15 cellular contexts compared by ENCODE assay signal in the genomic region with DNA sequence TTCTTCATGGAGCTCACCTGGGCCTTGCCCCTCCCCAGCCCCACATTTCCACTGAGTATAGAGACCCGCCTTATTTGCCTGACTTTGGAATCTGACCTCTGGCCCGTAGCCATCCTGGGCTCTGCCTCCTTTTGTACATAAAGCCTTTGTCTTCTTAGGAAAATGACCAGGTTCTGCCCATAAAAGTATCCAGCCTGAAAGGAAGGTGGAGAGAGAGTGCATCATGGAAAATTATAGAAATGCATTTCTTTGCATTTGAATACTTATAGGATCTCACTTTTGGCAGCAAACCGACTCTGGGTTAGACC. TPM values are rescaled to one million over a fixed set of nuclear protein-coding genes. Genes with fewer than 3 reads are reported as not detected.
DNase-seq lines count a peak whose midpoint lies in the region; ATAC-seq, FAIRE-seq and TF ChIP-seq lines count a peak whose summit lies in the region.
"Had no signal": no experiment of that assay in that cellular context is flagged by ENCODE, and none has a peak within 500 bp of the region (broad histone marks: within the 10 kb centered on the region; RNA-seq: fewer than 3 reads in every experiment).

No MANE protein-coding gene starts in this region.

- H3K9me1 ChIP-seq in endothelial cell of umbilical vein (replicated peaks; ENCODE audit: control insufficient read depth, extremely low read depth, insufficient read depth, low read length), result no peaks in the 10 kb centered on the region

- POLR2A ChIA-PET in endothelial cell of umbilical vein (lab: Charles Lee), result no interaction called here

- H3K27me3 Mint-ChIP-seq in CD14-positive monocyte (ENCODE audit: low read depth in 3 of 3), result peaks cover 0 to 4% (median 3%) of the 10 kb centered on the region in 3 donors

- no peaks in the 10 kb centered on the region for H4K20me1 ChIP-seq in endothelial cell of umbilical vein (replicated peaks; ENCODE audit: control insufficient read depth, extremely low read depth, insufficient read depth, low read length)

- H3K4me3 ChIP-seq in endothelial cell of umbilical vein (replicated peaks in 1 of 3; ENCODE audit: insufficient read depth in 1 of 3, low read depth in 1 of 3, low read length in 3 of 3), result no peak overlapping the region
- no peak overlapping the region for H3K4me3 ChIP-seq in pancreas
- no peak overlapping the region for H3K4me3 ChIP-seq in esophagus muscularis mucosa

- H3K4me1 ChIP-seq in endothelial cell of umbilical vein (ENCODE audit: control insufficient read depth, extremely low read depth, insufficient read depth, low read length), result no peaks in the 10 kb centered on the region
- H3K4me1 ChIP-seq in pancreas, result peaks cover 3 to 6% (median 4%) of the 10 kb centered on the region in 3 donors
- peaks cover 18 to 25% (median 20%) of the 10 kb centered on the region in 4 donors for H3K4me1 ChIP-seq in esophagus muscularis mucosa

- H3K27ac ChIP-seq in endothelial cell of umbilical vein (ENCODE audit: insufficient read depth, low read depth, low read length) (no peak overlapping the region), pancreas (no peak overlapping the region), esophagus muscularis mucosa (replicated peaks in 1 of 4) (no peak overlapping the region)

- H3K27ac Mint-ChIP-seq in CD14-positive monocyte, result peak overlapping the region in 5 of 7 donors; percentile 61 to 96 (median 89)

- no peaks in the 10 kb centered on the region for H3K79me2 ChIP-seq in endothelial cell of umbilical vein (ENCODE audit: control insufficient read depth, insufficient read depth, low read length)

- WGBS in pancreas, 2 donors, result 39 to 43% methylated on average over 3 of the region's 3 CpGs
- 95% methylated on average over 3 of the region's 3 CpGs for WGBS in esophagus muscularis mucosa

- H3K36me3 Mint-ChIP-seq in CD14-positive monocyte, result no peaks in the 10 kb centered on the region

- peaks cover 34% of the 10 kb centered on the region for H3K4me1 Mint-ChIP-seq in CD14-positive monocyte

- peak overlapping the region in 1 of 2 donors; percentile 21 for H3K4me3 Mint-ChIP-seq in CD14-positive monocyte

- no peak for TF ChIP-seq POLR2A in endothelial cell of umbilical vein (IDR thresholded peaks at IDR 0.05; ENCODE audit: low read depth, low read length)
- no peak for TF ChIP-seq POLR2A in esophagus muscularis mucosa (IDR thresholded peaks at IDR 0.05; ENCODE audit: low read depth)

- no peaks in the 10 kb centered on the region for H3K9me3 Mint-ChIP-seq in CD14-positive monocyte

- H3K9me3 ChIP-seq in endothelial cell of umbilical vein (replicated peaks; ENCODE audit: control insufficient read depth, insufficient read depth, low read length), result no peaks in the 10 kb centered on the region
- no peaks in the 10 kb centered on the region for H3K9me3 ChIP-seq in pancreas
- H3K9me3 ChIP-seq in esophagus muscularis mucosa, result no peaks in the 10 kb centered on the region

- H2AFZ ChIP-seq in endothelial cell of umbilical vein (ENCODE audit: low read depth, low read length), result no peak overlapping the region

- DNase-seq in CD14-positive monocyte (ENCODE audit: low spot score), result no peak
- DNase-seq in HT-29 (ENCODE audit: low spot score), result peak; percentile 68
- DNase-seq in endothelial cell of umbilical vein (ENCODE audit: low read depth, low spot score), result no peak
- DNase-seq in pancreas, result peak in 3 of 6 donors; percentile 45 to 59 (median 50)
- DNase-seq in HuH-7.5 (ENCODE audit: low spot score), result no peak
- DNase-seq in NCI-H524 (lab: John Stamatoyannopoulos, UW), result no peak
- DNase-seq in esophagus muscularis mucosa (ENCODE audit: extremely low spot score), result no peak
- DNase-seq: EL, HCEC 1CT, NCI-H1417 treated with DMSO at 0.1 percent for 48 hours, NCI-H2029 treated with DMSO at 0.1 percent for 48 hours, RPMI8226 had no signal

- dilution Hi-C loops in endothelial cell of umbilical vein (cut with MboI; ENCODE audit: extremely low pct_ligation_motif_present, low sequenced_read_pairs), result no loop called here

- H3K36me3 ChIP-seq in endothelial cell of umbilical vein (ENCODE audit: control insufficient read depth in 2 of 2, extremely low read depth in 1 of 2, insufficient read depth in 2 of 2, low read length in 2 of 2) (no peaks in the 10 kb centered on the region), pancreas (no peaks in the 10 kb centered on the region), esophagus muscularis mucosa (no peaks in the 10 kb centered on the region)

- BruUV-seq in endothelial cell of umbilical vein (replicated peaks; lab: Mats Ljungman, UMichigan), result no TSS peak

- TF ChIP-seq CTCF in CD14-positive monocyte (IDR thresholded peaks at IDR 0.05) (no peak), endothelial cell of umbilical vein (IDR thresholded peaks at IDR 0.05; ENCODE audit: extremely low read depth in 1 of 2, insufficient read depth in 1 of 2, low read depth in 1 of 2, low read length in 2 of 2) (no peak), pancreas (IDR thresholded peaks at IDR 0.05) (no peak), esophagus muscularis mucosa (IDR thresholded peaks at IDR 0.05) (no peak)

- no peak for TF ChIP-seq EP300 in esophagus muscularis mucosa (IDR thresholded peaks at IDR 0.05)

- intact Hi-C loops in CD14-positive monocyte (cut with micrococcal nuclease), result no loop called here
- intact Hi-C loops in endothelial cell of umbilical vein (cut with micrococcal nuclease), result no loop called here
- intact Hi-C loops in pancreas (cut with DNase I), result no loop called here
- intact Hi-C loops in esophagus muscularis mucosa (cut with DNase I), result no loop called here

- H3K4me2 ChIP-seq in endothelial cell of umbilical vein (ENCODE audit: insufficient read depth, low read length), result no peak overlapping the region

- CTCF ChIA-PET in endothelial cell of umbilical vein (lab: Charles Lee), result interaction anchor here (1.2 to 1.6 kb wide), 2 partner anchors 20 to 123 kb away, joined by 3 to 8 read pairs; no protein-coding TSS in a partner anchor

- H3K9ac ChIP-seq in endothelial cell of umbilical vein (replicated peaks; ENCODE audit: extremely low read depth, insufficient read depth, low read length), result no peak overlapping the region

- peak; percentile 18 for FAIRE-seq in endothelial cell of umbilical vein (lab: Jason Lieb, UNC)
- FAIRE-seq in pancreas (lab: Jason Lieb, UNC), result no peak
- FAIRE-seq: HTR-8/SVneo had no signal

- ATAC-seq in pancreas, result peak; percentile 41 to 82 (median 72)
- ATAC-seq in GM18861 (IDR thresholded peaks at IDR 0.05; ENCODE audit: unreplicated experiment), result no peak

- H3K27me3 ChIP-seq in endothelial cell of umbilical vein (ENCODE audit: control insufficient read depth in 2 of 2, insufficient read depth in 2 of 2, low read length in 2 of 2) (peaks cover under 1 to 7% of the 10 kb centered on the region in 2 experiments), pancreas (no peaks in the 10 kb centered on the region), esophagus muscularis mucosa (no peaks in the 10 kb centered on the region)

TF ChIP-seq in endothelial cell of umbilical vein, 7 proteins besides CTCF, POLR2A, EP300 and RAD21 (continues in another document):
- TF ChIP-seq MYC (IDR thresholded peaks at IDR 0.05; ENCODE audit: low read depth, low read length) (no peak), FOS (IDR thresholded peaks at IDR 0.05; ENCODE audit: borderline replicate concordance, insufficient read depth, low read length) (no peak), JUN (IDR thresholded peaks at IDR 0.05; ENCODE audit: borderline replicate concordance, insufficient read depth, insufficient read length, low read depth) (no peak)

RNA-seq across cellular contexts. Expression of a gene that starts 3.6 kb away (rescaled TPM):
- polyA plus RNA-seq in CD14-positive monocyte (not detected), endothelial cell of umbilical vein (not detected in 2 replicates), pancreas (under 1 TPM; 0.15 to 0.19 TPM)
- 0.05 TPM in 1 of 2 replicates, not detected in the other for total RNA-seq in HT-29 (2014; rRNA removed; shearing (Covaris generic))
- total RNA-seq in endothelial cell of umbilical vein (not detected in 2 replicates), pancreas (1 to 10 TPM in 1 of 6 donors, under 1 TPM in 4, not detected in 1; 0.04 to 1.8 (median 0.14) TPM), esophagus muscularis mucosa (not detected)
- not detected in 2 replicates for polyA plus RNA-seq in endothelial cell of umbilical vein (2011; cell fraction: cytosol; rRNA removed)
- not detected in 2 replicates for polyA plus RNA-seq in endothelial cell of umbilical vein (2011; cell fraction: nucleus; rRNA removed)
- 0.08 TPM in 1 of 2 replicates, not detected in the other for polyA plus RNA-seq in endothelial cell of umbilical vein (2012)
- not detected in 2 replicates for polyA minus RNA-seq in endothelial cell of umbilical vein
- polyA minus RNA-seq in endothelial cell of umbilical vein (2011; cell fraction: cytosol; rRNA and poly(A)+ RNA removed), result not detected
- polyA minus RNA-seq in endothelial cell of umbilical vein (2011; cell fraction: nucleus; rRNA and poly(A)+ RNA removed), result not detected in 2 replicates
- total RNA-seq: NCI-H460 had no signal

RNA-seq across cellular contexts. Expression of a gene that starts 11.2 kb away (rescaled TPM):
- polyA plus RNA-seq in CD14-positive monocyte (1 to 10 TPM; 5.9 to 6.2 TPM), endothelial cell of umbilical vein (30.1 and 30.8 TPM in 2 replicates), pancreas (10 to 100 TPM; 13.4 to 13.8 TPM)
- total RNA-seq in HT-29 (2014; rRNA removed; shearing (Covaris generic)), result 20.4 and 25.1 TPM in 2 replicates
- total RNA-seq in endothelial cell of umbilical vein (45.4 and 46.1 TPM in 2 replicates), pancreas (10 to 100 TPM; 16.1 to 35.8 (median 27.0) TPM), esophagus muscularis mucosa (10 to 100 TPM; 31.3 to 58.8 (median 32.7) TPM)
- polyA plus RNA-seq in endothelial cell of umbilical vein (2011; cell fraction: cytosol; rRNA removed), result 22.8 and 24.3 TPM in 2 replicates
- polyA plus RNA-seq in endothelial cell of umbilical vein (2011; cell fraction: nucleus; rRNA removed), result 96.5 and 114 TPM in 2 replicates
- polyA plus RNA-seq in endothelial cell of umbilical vein (2012), result 25.8 and 28.4 TPM in 2 replicates
- polyA minus RNA-seq in endothelial cell of umbilical vein, result 55.3 and 60.7 TPM in 2 replicates
- polyA minus RNA-seq in endothelial cell of umbilical vein (2011; cell fraction: cytosol; rRNA and poly(A)+ RNA removed), result 10.5 TPM
- 61.2 and 71.6 TPM in 2 replicates for polyA minus RNA-seq in endothelial cell of umbilical vein (2011; cell fraction: nucleus; rRNA and poly(A)+ RNA removed)

RNA-seq across cellular contexts. Expression of a gene that starts 42.5 kb away (rescaled TPM):
- polyA plus RNA-seq in CD14-positive monocyte, result under 1 TPM; 0.51 to 0.75 TPM
- total RNA-seq in HT-29 (2014; rRNA removed; shearing (Covaris generic)), result 0.44 and 0.74 TPM in 2 replicates
- total RNA-seq in endothelial cell of umbilical vein, result 2.5 and 4.0 TPM in 2 replicates
- polyA plus RNA-seq in endothelial cell of umbilical vein, result 6.4 and 7.7 TPM in 2 replicates
- polyA plus RNA-seq in endothelial cell of umbilical vein (2011; cell fraction: cytosol; rRNA removed), result 6.3 and 6.7 TPM in 2 replicates
- 1.7 and 2.1 TPM in 2 replicates for polyA plus RNA-seq in endothelial cell of umbilical vein (2011; cell fraction: nucleus; rRNA removed)
- polyA plus RNA-seq in endothelial cell of umbilical vein (2012), result 4.2 and 5.6 TPM in 2 replicates
- 5.5 and 15.6 TPM in 2 replicates for polyA minus RNA-seq in endothelial cell of umbilical vein
- not detected for polyA minus RNA-seq in endothelial cell of umbilical vein (2011; cell fraction: cytosol; rRNA and poly(A)+ RNA removed)
- 1.1 and 1.6 TPM in 2 replicates for polyA minus RNA-seq in endothelial cell of umbilical vein (2011; cell fraction: nucleus; rRNA and poly(A)+ RNA removed)
- total RNA-seq in pancreas, result 1 to 10 TPM; 2.6 to 5.1 (median 4.4) TPM
- 1 to 10 TPM; 1.5 to 3.3 TPM for polyA plus RNA-seq in pancreas
- total RNA-seq in esophagus muscularis mucosa, result 10 to 100 TPM; 11.4 to 18.3 (median 15.9) TPM
